7 cellular contexts compared by ENCODE assay signal in the genomic region with DNA sequence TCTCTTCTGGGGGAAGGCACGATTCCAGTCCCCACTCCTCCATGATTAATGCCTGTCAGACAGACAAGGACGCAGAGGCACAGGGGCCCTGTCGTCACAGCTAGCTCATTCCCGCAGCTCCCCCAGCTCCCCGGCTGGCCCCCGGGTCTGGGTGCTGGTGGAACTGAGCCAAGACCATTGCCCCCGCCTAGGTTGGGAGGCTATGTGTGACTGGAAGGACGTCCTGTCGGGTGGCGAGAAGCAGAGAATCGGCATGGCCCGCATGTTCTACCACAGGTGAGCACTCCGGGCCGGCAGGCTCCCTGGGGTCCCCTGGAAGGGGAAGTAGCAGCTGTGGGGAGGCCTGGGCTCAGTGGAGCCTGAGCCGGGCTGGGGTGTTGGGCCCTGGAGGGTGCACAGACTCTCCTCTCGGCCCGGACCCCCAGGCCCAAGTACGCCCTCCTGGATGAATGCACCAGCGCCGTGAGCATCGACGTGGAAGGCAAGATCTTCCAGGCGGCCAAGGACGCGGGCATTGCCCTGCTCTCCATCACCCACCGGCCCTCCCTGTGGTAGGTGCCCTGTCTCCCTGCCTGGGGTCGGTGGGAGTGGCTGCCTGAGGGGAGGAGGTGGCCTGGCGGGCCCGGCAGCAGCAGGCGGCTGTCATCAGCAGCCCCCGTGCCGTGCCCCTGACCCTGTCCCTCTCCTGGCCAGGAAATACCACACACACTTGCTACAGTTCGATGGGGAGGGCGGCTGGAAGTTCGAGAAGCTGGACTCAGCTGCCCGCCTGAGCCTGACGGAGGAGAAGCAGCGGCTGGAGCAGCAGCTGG. TPM values are rescaled to one million over a fixed set of nuclear protein-coding genes. Genes with fewer than 3 reads are reported as not detected.
"Had no signal": no experiment of that assay in that cellular context is flagged by ENCODE, and none has a peak within 500 bp of the region (broad histone marks: within the 10 kb centered on the region; RNA-seq: fewer than 3 reads in every experiment).

No MANE protein-coding gene starts in this region.

RNA-seq across cellular contexts. Expression of gene PLXNB3, which starts 21.0 kb away (rescaled TPM):
- polyA plus RNA-seq: naive thymus-derived CD8-positive, alpha-beta T cell had no signal

RNA-seq across cellular contexts. Expression of gene SRPK3, which starts 37.8 kb away (rescaled TPM):
- total RNA-seq: activated CD4-positive, alpha-beta memory T cell treated with anti-CD3 and anti-CD28 coated beads, Interleukin-2, amount 10 ng/mL, durations not matched to agents 7 days and 5 days; activated CD4-positive, alpha-beta T cell treated with anti-CD3 and anti-CD28 coated beads, Interleukin-2, amount 10 ng/mL, durations not matched to agents 24 days and 14 days; activated naive CD4-positive, alpha-beta T cell treated with anti-CD3 and anti-CD28 coated beads for 36 hours; activated naive CD8-positive, alpha-beta T cell treated with anti-CD3 and anti-CD28 coated beads, Interleukin-2, amount 10 ng/mL, durations not matched to agents 7 days and 5 days; activated T-cell treated with anti-CD3 and anti-CD28 coated beads, Interleukin-2, amount 50 U/mL, for 72 hours; naive thymus-derived CD8-positive, alpha-beta T cell; right lobe of liver had no signal
- polyA plus RNA-seq: naive thymus-derived CD8-positive, alpha-beta T cell had no signal
